19 cellular contexts compared by ENCODE assay signal in genomic region chr17:73480740-73481139, GRCh38.
DNase-seq lines count a peak whose midpoint lies in the region; FAIRE-seq and TF ChIP-seq lines count a peak whose summit lies in the region.
"Had no signal": no experiment of that assay in that cellular context is flagged by ENCODE, and none has a peak within 500 bp of the region (broad histone marks: within the 10 kb centered on the region; RNA-seq: fewer than 3 reads in every experiment).

No MANE protein-coding gene starts in this region.

- no peak overlapping the region for H2AFZ ChIP-seq in hepatocyte

- H3K27ac Mint-ChIP-seq in activated naive CD4-positive, alpha-beta T cell treated with anti-CD3 and anti-CD28 coated beads, Interleukin-2, amount 50 U/mL, for 24 hours, result peak overlapping the region; percentile 15
- H3K27ac Mint-ChIP-seq in activated naive CD4-positive, alpha-beta T cell treated with anti-CD3 and anti-CD28 coated beads, Interleukin-2, amount 10 ng/mL, durations not matched to agents 7 days and 5 days, result no peak overlapping the region
- H3K27ac Mint-ChIP-seq: activated CD4-positive, alpha-beta T cell treated with anti-CD3 and anti-CD28 coated beads for 36 hours had no signal

- H3K4me1 Mint-ChIP-seq in activated naive CD4-positive, alpha-beta T cell treated with anti-CD3 and anti-CD28 coated beads, Interleukin-2, amount 50 U/mL, for 24 hours, result no peaks in the 10 kb centered on the region
- no peaks in the 10 kb centered on the region for H3K4me1 Mint-ChIP-seq in activated naive CD4-positive, alpha-beta T cell treated with anti-CD3 and anti-CD28 coated beads, Interleukin-2, amount 10 ng/mL, durations not matched to agents 7 days and 5 days
- H3K4me1 Mint-ChIP-seq: activated CD4-positive, alpha-beta T cell treated with anti-CD3 and anti-CD28 coated beads for 36 hours had no signal

- H3K4me3 ChIP-seq in WERI-Rb-1 (ENCODE audit: low read depth, low read length) (no peak overlapping the region), right atrium auricular region (no peak overlapping the region), hepatocyte (no peak overlapping the region), testis (no peak overlapping the region)
- H3K4me3 ChIP-seq: Peyer's patch had no signal

- H3K9me3 ChIP-seq in WERI-Rb-1 (ENCODE audit: severe bottlenecking), result peaks cover 7% of the 10 kb centered on the region
- H3K9me3 ChIP-seq in right atrium auricular region, result peaks cover 0 to 6% of the 10 kb centered on the region in 2 donors
- no peaks in the 10 kb centered on the region for H3K9me3 ChIP-seq in hepatocyte (ENCODE audit: low read depth)
- H3K9me3 ChIP-seq in testis, result no peaks in the 10 kb centered on the region
- H3K9me3 ChIP-seq: Peyer's patch had no signal

- 58% methylated on average over 4 of the region's 4 CpGs for WGBS in hepatocyte (ENCODE audit: low lambda C conversion rate, missing lambda C conversion rate)
- WGBS in testis, 2 donors, result 50 to 62% methylated on average over 4 of the region's 4 CpGs

- CTCF ChIA-PET in activated naive CD4-positive, alpha-beta T cell treated with anti-CD3 and anti-CD28 coated beads, Interleukin-2, amount 10 ng/mL, durations not matched to agents 7 days and 5 days (lab: Charles Lee), result no interaction called here

- peaks cover 9% of the 10 kb centered on the region for H3K36me3 ChIP-seq in WERI-Rb-1
- no peaks in the 10 kb centered on the region for H3K36me3 ChIP-seq in right atrium auricular region
- no peaks in the 10 kb centered on the region for H3K36me3 ChIP-seq in hepatocyte (replicated peaks; ENCODE audit: insufficient read depth, low read depth)
- no peaks in the 10 kb centered on the region for H3K36me3 ChIP-seq in testis (ENCODE audit: low read depth, missing control alignments)
- H3K36me3 ChIP-seq: Peyer's patch had no signal

- TF ChIP-seq CTCF in WERI-Rb-1 (IDR thresholded peaks at IDR 0.05; ENCODE audit: low read depth, low read length) (no peak), right atrium auricular region (IDR thresholded peaks at IDR 0.05) (no peak), hepatocyte (IDR thresholded peaks at IDR 0.05; ENCODE audit: poor library complexity) (no peak), testis (IDR thresholded peaks at IDR 0.05) (no peak)

- H3K79me2 ChIP-seq in hepatocyte, result no peaks in the 10 kb centered on the region

- no peak for TF ChIP-seq POLR2A in testis (IDR thresholded peaks at IDR 0.05)

- no peaks in the 10 kb centered on the region for H3K27me3 Mint-ChIP-seq in activated naive CD4-positive, alpha-beta T cell treated with anti-CD3 and anti-CD28 coated beads, Interleukin-2, amount 50 U/mL, for 24 hours
- H3K27me3 Mint-ChIP-seq in activated naive CD4-positive, alpha-beta T cell treated with anti-CD3 and anti-CD28 coated beads, Interleukin-2, amount 10 ng/mL, durations not matched to agents 7 days and 5 days, result peaks cover 31% of the 10 kb centered on the region
- H3K27me3 Mint-ChIP-seq: activated CD4-positive, alpha-beta T cell treated with anti-CD3 and anti-CD28 coated beads for 36 hours had no signal

- peaks cover 8% of the 10 kb centered on the region for H3K36me3 Mint-ChIP-seq in activated naive CD4-positive, alpha-beta T cell treated with anti-CD3 and anti-CD28 coated beads, Interleukin-2, amount 50 U/mL, for 24 hours
- peaks cover 5% of the 10 kb centered on the region for H3K36me3 Mint-ChIP-seq in activated naive CD4-positive, alpha-beta T cell treated with anti-CD3 and anti-CD28 coated beads, Interleukin-2, amount 10 ng/mL, durations not matched to agents 7 days and 5 days

- H3K27ac ChIP-seq in WERI-Rb-1 (peak overlapping the region; percentile 26), right atrium auricular region (peak overlapping the region; percentile 46 to 60), hepatocyte (no peak overlapping the region), testis (no peak overlapping the region)
- H3K27ac ChIP-seq: epithelial cell of prostate, Peyer's patch had no signal

- H3K4me3 Mint-ChIP-seq in activated naive CD4-positive, alpha-beta T cell treated with anti-CD3 and anti-CD28 coated beads, Interleukin-2, amount 50 U/mL, for 24 hours, result no peak overlapping the region
- H3K4me3 Mint-ChIP-seq in activated naive CD4-positive, alpha-beta T cell treated with anti-CD3 and anti-CD28 coated beads, Interleukin-2, amount 10 ng/mL, durations not matched to agents 7 days and 5 days, result no peak overlapping the region
- H3K4me3 Mint-ChIP-seq: activated CD4-positive, alpha-beta T cell treated with anti-CD3 and anti-CD28 coated beads for 36 hours had no signal

- H3K9me3 Mint-ChIP-seq in activated naive CD4-positive, alpha-beta T cell treated with anti-CD3 and anti-CD28 coated beads, Interleukin-2, amount 50 U/mL, for 24 hours, result peaks cover 9% of the 10 kb centered on the region
- H3K9me3 Mint-ChIP-seq in activated naive CD4-positive, alpha-beta T cell treated with anti-CD3 and anti-CD28 coated beads, Interleukin-2, amount 10 ng/mL, durations not matched to agents 7 days and 5 days, result peaks cover 10% of the 10 kb centered on the region

- no peak overlapping the region for H3K4me2 ChIP-seq in hepatocyte

- H3K4me1 ChIP-seq in right atrium auricular region (peaks cover 0 to 12% of the 10 kb centered on the region in 2 donors), hepatocyte (ENCODE audit: insufficient read depth) (no peaks in the 10 kb centered on the region), testis (peaks cover 6% of the 10 kb centered on the region)
- H3K4me1 ChIP-seq: Peyer's patch had no signal

- intact Hi-C loops in testis (cut with DNase I; ENCODE audit: low total_unique reads), result no loop called here

- H4K20me1 ChIP-seq in hepatocyte (ENCODE audit: insufficient read depth, poor library complexity, severe bottlenecking), result no peaks in the 10 kb centered on the region

- H3K27me3 ChIP-seq in WERI-Rb-1 (ENCODE audit: insufficient read depth, low read depth, severe bottlenecking), result no peaks in the 10 kb centered on the region
- H3K27me3 ChIP-seq in right atrium auricular region, result no peaks in the 10 kb centered on the region
- peaks cover 27% of the 10 kb centered on the region for H3K27me3 ChIP-seq in hepatocyte
- H3K27me3 ChIP-seq in testis, result no peaks in the 10 kb centered on the region
- H3K27me3 ChIP-seq: Peyer's patch had no signal

- peak; percentile 87 for FAIRE-seq in urothelium cell line (lab: Jason Lieb, UNC)
- FAIRE-seq: GM18507, HepG2 had no signal

- no peak for DNase-seq in activated naive CD4-positive, alpha-beta T cell treated with Interleukin-2 at 50 U/mL for 16 hours
- DNase-seq in WERI-Rb-1 (peak; percentile 52), right atrium auricular region (ENCODE audit: low spot score) (no peak), urothelium cell line (ENCODE audit: low spot score) (no peak), hepatocyte (ENCODE audit: low spot score) (no peak), testis (no peak)
- no peak for DNase-seq in activated naive CD4-positive, alpha-beta T cell treated with anti-CD3 and anti-CD28 coated beads, Interleukin-2, amount 10 ng/mL, durations not matched to agents 7 days and 5 days
- DNase-seq: activated CD4-positive, alpha-beta T cell treated with anti-CD3 and anti-CD28 coated beads for 36 hours; COR-L47; GDM1; kidney glomerular epithelial cell; NCI-H1105; Peyer's patch; stimulated activated CD4-positive, alpha-beta T cell treated with anti-CD3 and anti-CD28 coated beads, Interleukin-1b, Interleukin-23, amount 100 ng/mL, for 48 hours; T-helper 2 cell had no signal

- no peaks in the 10 kb centered on the region for H3K9me2 ChIP-seq in hepatocyte (replicated peaks; ENCODE audit: insufficient read depth)

Comparison
In these comparisons a context has a peak if more than half of its experiments do, and no peak if none do; other contexts are left out.
1. H3K27ac ChIP-seq: peak in WERI-Rb-1 (single experiment) and right atrium auricular region (2 of 2); none in hepatocyte (single experiment) and testis (0 of 2).